ENCODE assay signal across 8 cellular contexts in the genomic region with DNA sequence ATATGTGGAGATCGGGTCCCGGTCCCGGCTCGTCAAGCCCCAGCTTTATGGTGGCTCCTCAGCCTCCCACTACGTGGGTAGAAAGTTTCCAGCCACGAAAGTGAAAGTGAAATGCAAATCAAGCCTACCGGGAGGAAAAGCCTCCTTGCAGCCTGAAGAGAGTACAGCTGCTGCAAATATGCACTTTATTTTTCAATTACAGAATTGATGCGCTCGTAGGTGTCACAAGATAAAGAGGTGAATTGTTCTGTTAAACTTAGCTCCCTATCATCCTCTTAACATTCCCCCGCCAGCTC. TPM values are rescaled to one million over a fixed set of nuclear protein-coding genes. Genes with fewer than 3 reads are reported as not detected.
DNase-seq lines count a peak whose midpoint lies in the region; ATAC-seq and TF ChIP-seq lines count a peak whose summit lies in the region.

No MANE protein-coding gene starts in this region.

- no peaks in the 10 kb centered on the region for H3K9me3 ChIP-seq in CD8-positive, alpha-beta memory T cell (ENCODE audit: low read length)
- H3K9me3 ChIP-seq in OCI-LY3 (ENCODE audit: insufficient read depth, low read length) (no peaks in the 10 kb centered on the region), osteoblast (ENCODE audit: low read depth, low read length) (no peaks in the 10 kb centered on the region)

- ATAC-seq in sciatic nerve: no peak

- no peak for DNase-seq in CD8-positive, alpha-beta memory T cell
- DNase-seq in endothelial cell (ENCODE audit: low spot score) (no peak), osteoblast (ENCODE audit: insufficient read length, low spot score, missing footprints) (no peak), sciatic nerve (ENCODE audit: low spot score) (no peak), NCI-H748 (lab: John Stamatoyannopoulos, UW; ENCODE audit: unreplicated experiment) (no peak), DMS79 treated with DMSO at 0.1 percent for 48 hours (lab: John Stamatoyannopoulos, UW) (no peak)
- DNase-seq in stimulated activated CD4-positive, alpha-beta T cell treated with anti-CD3 and anti-CD28 coated beads, Interleukin-4, amount 100 ng/mL, for 1 hour: no peak

- peak overlapping the region; percentile 90 for H3K27ac ChIP-seq in CD8-positive, alpha-beta memory T cell (ENCODE audit: low read depth, low read length)
- peak overlapping the region; percentile 60 for H3K27ac ChIP-seq in OCI-LY3 (ENCODE audit: low read length)
- H3K27ac ChIP-seq in osteoblast (ENCODE audit: low read depth, low read length): peak overlapping the region; percentile 84

- intact Hi-C loops in sciatic nerve (cut with DNase I): no loop called here

- H3K27me3 Mint-ChIP-seq in CD8-positive, alpha-beta memory T cell: no peaks in the 10 kb centered on the region
- H3K27me3 Mint-ChIP-seq in endothelial cell (ENCODE audit: unreplicated experiment): no peaks in the 10 kb centered on the region

- H2AFZ ChIP-seq in OCI-LY3 (ENCODE audit: low read depth, low read length) (peak overlapping the region; percentile 33), osteoblast (ENCODE audit: low read length) (peak overlapping the region; percentile 89)

- POLR2A ChIA-PET in CD8-positive, alpha-beta memory T cell (lab: Charles Lee): interaction anchor here (0.6 to 1.0 kb wide), 5 partner anchors 9 to 306 kb away, joined by 3 to 9 read pairs (median 3); no protein-coding TSS in a partner anchor

- H3K4me3 Mint-ChIP-seq in CD8-positive, alpha-beta memory T cell: peak overlapping the region; percentile 91 to 98 (median 95)
- H3K4me3 Mint-ChIP-seq in endothelial cell (ENCODE audit: unreplicated experiment): peak overlapping the region; percentile 94

- peak overlapping the region; percentile 99 for H3K4me3 ChIP-seq in CD8-positive, alpha-beta memory T cell (ENCODE audit: low read length)
- peak overlapping the region; percentile 89 for H3K4me3 ChIP-seq in OCI-LY3 (ENCODE audit: low read length)
- peak overlapping the region; percentile 97 for H3K4me3 ChIP-seq in osteoblast (ENCODE audit: insufficient read depth, low read length)

- peak overlapping the region; percentile 82 for H3K4me2 ChIP-seq in OCI-LY3 (ENCODE audit: low read length)
- H3K4me2 ChIP-seq in osteoblast (ENCODE audit: insufficient read depth, low read length): peak overlapping the region; percentile 99

- no peaks in the 10 kb centered on the region for H3K9me3 Mint-ChIP-seq in CD8-positive, alpha-beta memory T cell
- H3K9me3 Mint-ChIP-seq in endothelial cell (ENCODE audit: unreplicated experiment): no peaks in the 10 kb centered on the region

- TF ChIP-seq CTCF in OCI-LY3 (IDR thresholded peaks at IDR 0.05; ENCODE audit: low read depth, low read length) (no peak), endothelial cell (IDR thresholded peaks at IDR 0.05; ENCODE audit: unreplicated experiment) (no peak), osteoblast (IDR thresholded peaks at IDR 0.05; ENCODE audit: extremely low read depth, low read depth, low read length) (no peak)

- peaks cover 20% of the 10 kb centered on the region for H3K36me3 ChIP-seq in CD8-positive, alpha-beta memory T cell (ENCODE audit: insufficient read depth, low read length)
- H3K36me3 ChIP-seq in OCI-LY3 (replicated peaks; ENCODE audit: low read depth, low read length) (peaks cover 40% of the 10 kb centered on the region), osteoblast (ENCODE audit: insufficient read depth, low read length) (peaks cover 23% of the 10 kb centered on the region)

- no peaks in the 10 kb centered on the region for H3K27me3 ChIP-seq in CD8-positive, alpha-beta memory T cell (ENCODE audit: insufficient read depth, low read length, poor library complexity, severe bottlenecking)
- H3K27me3 ChIP-seq in OCI-LY3 (ENCODE audit: low read depth, low read length) (no peaks in the 10 kb centered on the region), osteoblast (ENCODE audit: insufficient read depth, low read length) (no peaks in the 10 kb centered on the region)

- H3K4me1 Mint-ChIP-seq in CD8-positive, alpha-beta memory T cell: peaks cover 27 to 37% (median 30%) of the 10 kb centered on the region in 3 donors
- peaks cover 13% of the 10 kb centered on the region for H3K4me1 Mint-ChIP-seq in endothelial cell (ENCODE audit: unreplicated experiment)

- peaks cover 4 to 38% (median 11%) of the 10 kb centered on the region in 3 donors for H3K36me3 Mint-ChIP-seq in CD8-positive, alpha-beta memory T cell
- H3K36me3 Mint-ChIP-seq in endothelial cell (ENCODE audit: low read depth, unreplicated experiment): peaks cover 11% of the 10 kb centered on the region

- H4K20me1 ChIP-seq in OCI-LY3 (ENCODE audit: insufficient read depth, low read length) (peaks cover 25% of the 10 kb centered on the region), osteoblast (ENCODE audit: insufficient read depth, low read length) (peaks cover 15% of the 10 kb centered on the region)

- H3K79me2 ChIP-seq in OCI-LY3 (ENCODE audit: low read length) (peaks cover 46% of the 10 kb centered on the region), osteoblast (ENCODE audit: insufficient read depth, low read length) (peaks cover 39% of the 10 kb centered on the region)

- H3K4me1 ChIP-seq in CD8-positive, alpha-beta memory T cell (ENCODE audit: insufficient read depth, low read length): peaks cover 24% of the 10 kb centered on the region
- H3K4me1 ChIP-seq in OCI-LY3 (ENCODE audit: low read length): peaks cover 38% of the 10 kb centered on the region
- peaks cover 22% of the 10 kb centered on the region for H3K4me1 ChIP-seq in osteoblast (ENCODE audit: insufficient read depth, low read length)

- peak overlapping the region; percentile 89 to 99 (median 96) for H3K27ac Mint-ChIP-seq in CD8-positive, alpha-beta memory T cell
- peak overlapping the region; percentile 72 for H3K27ac Mint-ChIP-seq in endothelial cell (ENCODE audit: unreplicated experiment)

- H3K9ac ChIP-seq in OCI-LY3 (ENCODE audit: low read length): peak overlapping the region; percentile 72

- CTCF ChIA-PET in CD8-positive, alpha-beta memory T cell (lab: Charles Lee): interaction anchor here (1.6 to 2.6 kb wide), 2 partner anchors 19 to 72 kb away, joined by 4 to 15 read pairs; no protein-coding TSS in a partner anchor

RNA-seq across cellular contexts. Expression of a gene that starts 0.4 kb away (rescaled TPM):
- total RNA-seq in CD8-positive, alpha-beta memory T cell: 100 to 1,000 TPM; 654 to 662 TPM
- polyA plus RNA-seq in CD8-positive, alpha-beta memory T cell: 58.4 TPM
- total RNA-seq in endothelial cell (ENCODE audit: unreplicated experiment) (77.1 TPM), osteoblast (62.2 and 66.2 TPM in 2 replicates), sciatic nerve (22.3 TPM)

RNA-seq across cellular contexts. Expression of a gene that starts 6.7 kb away (rescaled TPM):
- 10 to 100 TPM; 55.3 to 57.3 TPM for total RNA-seq in CD8-positive, alpha-beta memory T cell
- polyA plus RNA-seq in CD8-positive, alpha-beta memory T cell: 48.3 TPM
- 130 TPM for total RNA-seq in endothelial cell (ENCODE audit: unreplicated experiment)
- total RNA-seq in osteoblast: 25.3 and 26.2 TPM in 2 replicates
- total RNA-seq in sciatic nerve: 62.7 TPM

RNA-seq across cellular contexts. Expression of a gene that starts 7.3 kb away (rescaled TPM):
- 10 to 100 TPM; 86.4 to 87.8 TPM for total RNA-seq in CD8-positive, alpha-beta memory T cell
- polyA plus RNA-seq in CD8-positive, alpha-beta memory T cell: 250 TPM
- 62.2 TPM for total RNA-seq in endothelial cell (ENCODE audit: unreplicated experiment)
- 108 and 141 TPM in 2 replicates for total RNA-seq in osteoblast
- 85.5 TPM for total RNA-seq in sciatic nerve
